In the genomic region with DNA sequence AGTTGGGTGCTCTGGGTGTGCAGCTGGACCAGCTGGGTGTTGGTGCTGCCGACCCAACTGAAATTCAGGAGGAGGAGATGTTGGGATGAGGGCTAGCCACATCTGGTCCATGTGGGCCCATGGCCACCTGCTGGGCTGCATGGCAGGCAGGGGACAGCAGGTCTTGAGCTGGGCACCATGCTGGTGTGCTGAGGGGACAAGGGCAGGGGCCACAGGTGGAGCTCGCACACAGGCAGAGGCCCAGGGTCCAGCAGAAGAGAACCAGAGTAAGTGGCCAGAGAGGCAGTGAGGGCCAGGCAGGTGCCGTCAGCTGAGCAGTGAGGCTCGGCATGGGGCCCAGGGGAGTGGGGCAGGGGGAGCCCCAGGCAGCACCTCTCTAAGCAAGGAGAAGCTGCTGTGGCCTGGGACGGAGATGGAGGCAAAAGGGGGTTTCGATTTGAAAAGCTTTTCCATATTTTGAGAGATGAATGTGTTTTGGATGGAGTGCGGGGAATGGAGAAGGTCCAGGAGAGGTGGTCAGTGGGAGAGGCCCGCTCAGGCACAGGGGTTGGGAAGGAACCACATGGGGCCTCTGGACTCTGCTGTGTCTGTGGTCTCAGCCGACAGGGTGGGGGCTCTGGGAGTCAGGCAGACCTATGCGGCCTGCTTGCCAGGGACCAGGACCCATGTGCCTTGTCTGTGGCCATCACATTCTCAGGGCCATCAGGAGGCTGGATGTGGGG, we compare ENCODE assay signal across 22 cellular contexts. TPM values are rescaled to one million over a fixed set of nuclear protein-coding genes. Genes with fewer than 3 reads are reported as not detected.
DNase-seq lines count a peak whose midpoint lies in the region; ATAC-seq and TF ChIP-seq lines count a peak whose summit lies in the region.
"Had no signal": no experiment of that assay in that cellular context is flagged by ENCODE, and none has a peak within 500 bp of the region (broad histone marks: within the 10 kb centered on the region; RNA-seq: fewer than 3 reads in every experiment).

No MANE protein-coding gene starts in this region.

- 91 to 93% (median 93%) methylated on average over 10 of the region's 10 CpGs for WGBS in ovary, 3 donors

- in situ Hi-C loops in KBM-7 (cut with MboI; ENCODE audit: low pct_unique_long_range_greater_than_20kb, low sequenced_read_pairs) = no loop called here

- H3K27ac Mint-ChIP-seq in glutamatergic neuron (ENCODE audit: unreplicated experiment) = no peak overlapping the region

- TF ChIP-seq CTCF in left ventricle myocardium inferior (IDR thresholded peaks at IDR 0.05; ENCODE audit: borderline replicate concordance) (no peak), glutamatergic neuron (IDR thresholded peaks at IDR 0.05; ENCODE audit: partially characterized antibody, unreplicated experiment) (no peak), ovary (IDR thresholded peaks at IDR 0.05) (no peak)

- DNase-seq in left ventricle myocardium inferior (peak; percentile 8), Right ventricle myocardium inferior (ENCODE audit: missing footprints) (no peak), glutamatergic neuron (peak; percentile 9), posterior vena cava (ENCODE audit: low spot score) (peak; percentile 67), KBM-7 (no peak), ovary (no peak)
- DNase-seq in activated CD4-positive, CD25-positive, alpha-beta regulatory T cell treated with anti-CD3 and anti-CD28 coated beads, Interleukin-2, amount 50 U/mL, for 72 hours = no peak
- DNase-seq: Calu3, DND-41, H7, Kasumi-1, NCI-H1092 treated with DMSO at 0.1 percent for 48 hours, NCI-H1436, NCI-H187, NCI-H2081 treated with DMSO at 0.1 percent for 48 hours, NCI-H2171, NCI-H226, NCI-H510A, NCI-H69 had no signal

- peaks cover 4% of the 10 kb centered on the region for H3K27me3 Mint-ChIP-seq in glutamatergic neuron (ENCODE audit: unreplicated experiment)

- no peak for ATAC-seq in Right ventricle myocardium inferior
- ATAC-seq: HepG2, Panc1 had no signal

- no peak overlapping the region for H3K4me3 Mint-ChIP-seq in glutamatergic neuron (ENCODE audit: unreplicated experiment)

- H3K4me1 ChIP-seq in left ventricle myocardium inferior (peaks cover 14% of the 10 kb centered on the region), ovary (ENCODE audit: insufficient read depth) (peaks cover 4% of the 10 kb centered on the region)

- no peak overlapping the region for H3K4me3 ChIP-seq in left ventricle myocardium inferior
- H3K4me3 ChIP-seq in ovary = no peak overlapping the region
- H3K4me3 ChIP-seq: SJSA1 had no signal

- intact Hi-C loops in left ventricle myocardium inferior (cut with micrococcal nuclease) = no loop called here
- intact Hi-C loops in Right ventricle myocardium inferior (cut with DNase I) = no loop called here
- intact Hi-C loops in posterior vena cava (cut with DNase I) = no loop called here
- intact Hi-C loops in ovary (cut with DNase I) = no loop called here

- H3K27ac ChIP-seq in left ventricle myocardium inferior (replicated peaks) (no peak overlapping the region), ovary (no peak overlapping the region)
- H3K27ac ChIP-seq: SJSA1 had no signal

- peaks cover 5% of the 10 kb centered on the region for H3K9me3 Mint-ChIP-seq in glutamatergic neuron (ENCODE audit: unreplicated experiment)

- H3K27me3 ChIP-seq in left ventricle myocardium inferior (ENCODE audit: low read depth) (no peaks in the 10 kb centered on the region), ovary (no peaks in the 10 kb centered on the region)
- H3K27me3 ChIP-seq: SJSA1 had no signal

- no peak for TF ChIP-seq EP300 in ovary (IDR thresholded peaks at IDR 0.05)

- no peak for TF ChIP-seq POLR2A in ovary (IDR thresholded peaks at IDR 0.05)

- H3K4me1 Mint-ChIP-seq in glutamatergic neuron (ENCODE audit: low read depth, unreplicated experiment) = no peaks in the 10 kb centered on the region

- H3K36me3 Mint-ChIP-seq in glutamatergic neuron (ENCODE audit: unreplicated experiment) = no peaks in the 10 kb centered on the region

- H3K36me3 ChIP-seq in left ventricle myocardium inferior = no peaks in the 10 kb centered on the region
- no peaks in the 10 kb centered on the region for H3K36me3 ChIP-seq in ovary
- H3K36me3 ChIP-seq: SJSA1 had no signal

- H3K9me3 ChIP-seq in left ventricle myocardium inferior (replicated peaks) (no peaks in the 10 kb centered on the region), ovary (no peaks in the 10 kb centered on the region)
- H3K9me3 ChIP-seq: SJSA1 had no signal

RNA-seq across cellular contexts. Expression of gene PLXNA1, which starts 30.5 kb away (rescaled TPM):
- total RNA-seq in left ventricle myocardium inferior = 26.4 TPM
- total RNA-seq in Right ventricle myocardium inferior = 29.6 TPM
- 110 TPM for total RNA-seq in glutamatergic neuron (ENCODE audit: unreplicated experiment)
- total RNA-seq in posterior vena cava = 10 to 100 TPM; 31.7 to 38.5 TPM
- total RNA-seq in ovary = 10 to 100 TPM; 13.8 to 47.2 (median 27.6) TPM
- polyA plus RNA-seq in ovary = 10 to 100 TPM in 1 of 2 donors, 1 to 10 TPM in 1; 9.2 to 10.6 TPM

Comparison
In these comparisons a context has a peak if more than half of its experiments do, and no peak if none do; other contexts are left out.
1. DNase-seq: peak in left ventricle myocardium inferior (single experiment), glutamatergic neuron (single experiment) and posterior vena cava (single experiment); none in Right ventricle myocardium inferior (single experiment), KBM-7 (single experiment), activated CD4-positive, CD25-positive, alpha-beta regulatory T cell treated with anti-CD3 and anti-CD28 coated beads, Interleukin-2, amount 50 U/mL, for 72 hours (single experiment) and ovary (0 of 5).